Comparison of ENCODE assay signal across 12 cellular contexts in genomic region chr6:62298745-62299392, GRCh38. TPM values are rescaled to one million over a fixed set of nuclear protein-coding genes. Genes with fewer than 3 reads are reported as not detected.
DNase-seq lines count a peak whose midpoint lies in the region; ATAC-seq, FAIRE-seq and TF ChIP-seq lines count a peak whose summit lies in the region.
"Had no signal": no experiment of that assay in that cellular context is flagged by ENCODE, and none has a peak within 500 bp of the region (broad histone marks: within the 10 kb centered on the region; RNA-seq: fewer than 3 reads in every experiment).

No MANE protein-coding gene starts in this region.

- 0% methylated on average over 3 of the region's 3 CpGs for WGBS in GM12878 (ENCODE audit: insufficient coverage, insufficient replicate concordance, low lambda C conversion rate, missing lambda C conversion rate)

- CTCF ChIA-PET in GM12878 (lab: Yijun Ruan, JAX): interaction anchor here (3.0 kb wide), 1 partner anchor 15 kb away, joined by 16 read pairs; no protein-coding TSS in a partner anchor

- H3K4me3 ChIP-seq in GM12878: no peak overlapping the region

- BruUV-seq in GM12878 (replicated peaks; lab: Mats Ljungman, UMichigan): no TSS peak

- DNase-seq in GM12878 (ENCODE audit: low read depth, low spot score) (peak; percentile 31), COR-L47 (lab: John Stamatoyannopoulos, UW) (no peak), dermis blood vessel endothelial cell (no peak), retina (no peak)
- DNase-seq in NK-92 treated with Interleukin-12 subunit alpha and Interleukin-12 subunit beta, amount 100 ng/mL, for 24 hours (lab: John Stamatoyannopoulos, UW): no peak
- DNase-seq: NCI-H526 had no signal

- peaks cover 4% of the 10 kb centered on the region; the same call in 1 of the 2 replicates for H3K4me1 ChIP-seq in GM12878 (ENCODE audit: control insufficient read depth, insufficient read depth, low read length)

- peak; percentile 49 for FAIRE-seq in GM12878 (lab: Jason Lieb, UNC)
- FAIRE-seq: HTR-8/SVneo had no signal

- no peaks in the 10 kb centered on the region for H3K27me3 ChIP-seq in GM12878 (replicated peaks in 1 of 2; ENCODE audit: control insufficient read depth in 2 of 2, insufficient read depth in 2 of 2, low read length in 1 of 2)

- no peak overlapping the region; the same call in 1 of the 2 replicates for H2AFZ ChIP-seq in GM12878 (ENCODE audit: control insufficient read depth, low read depth, low read length)

- no peak for TF ChIP-seq POLR2A in GM12878 (IDR thresholded peaks at IDR 0.05; ENCODE audit: low read depth, low read length)

- SMC1A ChIA-PET in GM12878 (lab: Charles Lee; ENCODE audit: uncharacterized antibody, unreplicated experiment): no interaction called here

- H3K79me2 ChIP-seq in GM12878 (ENCODE audit: control insufficient read depth, insufficient read depth, low read length): no peaks in the 10 kb centered on the region

- peak; percentile 97 for ATAC-seq in GM18873 (IDR thresholded peaks at IDR 0.05; ENCODE audit: low FRiP score, unreplicated experiment)
- peak; percentile 74 for ATAC-seq in GM21737 (IDR thresholded peaks at IDR 0.05; ENCODE audit: unreplicated experiment)
- peak; percentile 94 for ATAC-seq in HG03432 (IDR thresholded peaks at IDR 0.05; ENCODE audit: unreplicated experiment)
- peak; percentile 86 for ATAC-seq in GM12878
- ATAC-seq: sciatic nerve had no signal

- in situ Hi-C loops in GM12878 (cut with MboI): no loop called here

- no peak for TF ChIP-seq CTCF in GM12878 (IDR thresholded peaks at IDR 0.05 in 2 of 3, conservative IDR thresholded peaks at IDR 0.05 in 1 of 3; ENCODE audit: control insufficient read depth in 2 of 3, extremely low read depth in 1 of 3, insufficient read depth in 1 of 3, low read depth in 3 of 3, low read length in 3 of 3)

- H3K4me2 ChIP-seq in GM12878 (ENCODE audit: control insufficient read depth, insufficient read depth): no peak overlapping the region

- H3K36me3 ChIP-seq in GM12878 (ENCODE audit: control insufficient read depth in 2 of 2, insufficient read depth in 2 of 2, low read length in 1 of 2): no peaks in the 10 kb centered on the region

- RAD21 ChIA-PET in GM12878 (lab: Charles Lee; ENCODE audit: unreplicated experiment): interaction anchor here (0.7 kb wide), 1 partner anchor 1918 kb away, joined by 3 read pairs; no protein-coding TSS in a partner anchor

- H3K9me3 ChIP-seq in GM12878 (replicated peaks; ENCODE audit: control insufficient read depth, insufficient read depth, low read length): no peaks in the 10 kb centered on the region; the same call in 2 of the 3 replicates

- no peak for TF ChIP-seq RAD21 in GM12878 (IDR thresholded peaks at IDR 0.05; ENCODE audit: insufficient read depth, low read depth, low read length)

- no peak overlapping the region for H3K9ac ChIP-seq in GM12878 (ENCODE audit: control insufficient read depth, insufficient read depth, low read length)

- intact Hi-C loops in GM12878 (cut with micrococcal nuclease; ENCODE audit: unreplicated experiment): no loop called here

- POLR2A ChIA-PET in GM12878 (lab: Charles Lee): no interaction called here

- peak; percentile 79 to 93 for TF ChIP-seq EP300 in GM12878 (IDR thresholded peaks at IDR 0.05; ENCODE audit: borderline replicate concordance in 1 of 2, control insufficient read depth in 1 of 2, low read depth in 2 of 2, low read length in 2 of 2)

- H3K27ac ChIP-seq in GM12878 (ENCODE audit: control insufficient read depth, insufficient read depth): no peak overlapping the region
- H3K27ac ChIP-seq: epithelial cell of prostate had no signal

- no peaks in the 10 kb centered on the region for H4K20me1 ChIP-seq in GM12878 (ENCODE audit: control insufficient read depth, insufficient read depth)

TF ChIP-seq in GM12878, 131 proteins besides CTCF, POLR2A, EP300 and RAD21 (continues in another document):
- 0 out of 3 replicates have a peak, but pooled peaks have one; percentile 32 for TF ChIP-seq POU2F2 (IDR thresholded peaks at IDR 0.05; ENCODE audit: borderline replicate concordance, low read depth, low read length)
- peak; percentile 21 for TF ChIP-seq CUX1 (IDR thresholded peaks at IDR 0.05; ENCODE audit: insufficient replicate concordance, low read depth, low read length)
- TF ChIP-seq GATAD2B (conservative IDR thresholded peaks at IDR 0.05; ENCODE audit: low read depth): no peak
- TF ChIP-seq MTA3 (IDR thresholded peaks at IDR 0.05; ENCODE audit: borderline replicate concordance, low read length): peak; percentile 84
- TF ChIP-seq MEF2B (IDR thresholded peaks at IDR 0.05; ENCODE audit: partially characterized antibody, poor library complexity, severe bottlenecking): peak; percentile 65
- TF ChIP-seq KLF5 (IDR thresholded peaks at IDR 0.05; ENCODE audit: partially characterized antibody): peak; percentile 71
- TF ChIP-seq DPF2 (IDR thresholded peaks at IDR 0.05): peak; percentile 82
- no peak for TF ChIP-seq ATF3 (IDR thresholded peaks at IDR 0.05; ENCODE audit: borderline replicate concordance, extremely low read depth, low read depth, low read length)
- TF ChIP-seq ZBTB33 (IDR thresholded peaks at IDR 0.05): 0 out of 2 replicates have a peak, but pooled peaks have one; percentile 17
- peak; percentile 95 for TF ChIP-seq NBN (IDR thresholded peaks at IDR 0.05)

RNA-seq across cellular contexts. Expression of gene KHDRBS2, which starts 12.8 kb away (rescaled TPM):
- 0.21 and 0.27 TPM in 2 replicates for total RNA-seq in GM12878 (2013; cell fraction: nucleolus; rRNA removed)
- total RNA-seq in GM12878 (2014; rRNA removed): 0.11 TPM in 1 of 2 replicates, not detected in the other
- total RNA-seq in GM12878 (2014; rRNA removed; fragmentation: Illumina TruSeq; extraction: Trizol): not detected in 2 replicates
- not detected in 2 replicates for total RNA-seq in GM12878 (2021)
- polyA plus RNA-seq in GM12878 (2011; ENCODE audit: low read depth): not detected
- polyA plus RNA-seq in GM12878 (2011; rRNA removed): 0.56 and 0.85 TPM in 2 replicates
- 0.64 and 0.78 TPM in 2 replicates for polyA plus RNA-seq in GM12878 (2011; cell fraction: cytosol; rRNA removed)
- 1.2 and 1.4 TPM in 2 replicates for polyA plus RNA-seq in GM12878 (2011; cell fraction: nucleus; rRNA removed)
- not detected in 2 replicates for polyA plus RNA-seq in GM12878 (2012)
- polyA plus RNA-seq in GM12878 (2014; fragmentation: Illumina TruSeq; extraction: Trizol): not detected in 2 replicates
- polyA plus RNA-seq in GM12878 (2014; fragmentation: Nextera tagmentation; extraction: Ambion mirVana): not detected
- not detected in 2 replicates for polyA plus RNA-seq in GM12878 (2014; rRNA removed)
- polyA plus RNA-seq in GM12878 (2016; fragmentation: Nextera tagmentation; extraction: Ambion mirVana): not detected
- 0.95 and 1.4 TPM in 2 replicates for polyA minus RNA-seq in GM12878 (2011; rRNA and poly(A)+ RNA removed)
- not detected in 2 replicates for polyA minus RNA-seq in GM12878 (2011; cell fraction: cytosol; rRNA and poly(A)+ RNA removed)
- polyA minus RNA-seq in GM12878 (2011; cell fraction: nucleus; rRNA and poly(A)+ RNA removed): 7.0 and 11.2 TPM in 2 replicates
- total RNA-seq in dermis blood vessel endothelial cell: not detected in 2 replicates
